In genomic region chr1:108235308-108235707, GRCh38 we compare ENCODE assay signal across 16 cellular contexts. TPM values are rescaled to one million over a fixed set of nuclear protein-coding genes. Genes with fewer than 3 reads are reported as not detected.
"Had no signal": no experiment of that assay in that cellular context is flagged by ENCODE, and none has a peak within 500 bp of the region (broad histone marks: within the 10 kb centered on the region; RNA-seq: fewer than 3 reads in every experiment).

No MANE protein-coding gene starts in this region.

RNA-seq across cellular contexts. Expression of gene NBPF4, which starts 8.6 kb away (rescaled TPM):
- total RNA-seq: kidney; left lung; lower lobe of right lung; mammary epithelial cell; mucosa of gallbladder; naive thymus-derived CD8-positive, alpha-beta T cell; omental fat pad; ovary; progenitor cell of endocrine pancreas; pulmonary artery endothelial cell; renal cortical epithelial cell; right atrium auricular region; right lobe of liver; skeletal muscle tissue; smooth muscle cell; temporal lobe had no signal
